ENCODE assay signal across 9 cellular contexts in the genomic region with DNA sequence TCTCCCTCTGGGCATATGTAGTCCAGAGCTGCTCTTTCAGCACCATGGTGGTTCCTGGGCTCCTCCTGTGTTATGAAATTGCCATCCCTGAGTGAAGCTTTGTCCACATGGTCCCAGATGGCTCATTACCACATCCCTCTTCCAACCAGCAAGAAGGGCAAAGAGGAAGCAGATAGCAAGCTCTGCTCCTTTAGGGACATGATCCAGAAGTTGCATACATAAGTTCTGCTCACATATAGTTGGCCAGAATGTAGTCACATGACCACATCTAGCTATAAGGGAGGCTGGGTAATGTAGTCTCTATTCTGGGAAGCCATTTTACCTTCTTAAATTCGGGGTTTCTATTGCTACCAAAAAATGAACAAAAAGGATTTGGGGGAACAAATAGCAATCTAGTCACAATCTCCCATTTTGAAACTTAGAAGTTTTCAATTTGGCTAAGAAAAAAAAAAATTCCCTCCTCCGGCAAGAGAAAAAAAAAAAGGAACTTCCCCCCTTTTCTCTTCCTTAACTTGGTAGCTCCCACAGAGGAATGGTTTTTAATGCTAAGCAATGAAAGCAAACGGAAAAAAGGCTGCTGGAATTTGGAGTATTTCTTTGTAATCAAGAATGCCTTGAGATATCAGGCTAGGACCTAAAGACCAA.
A peak's percentile ranks its signal among the peaks of the same experiment; 100 is the strongest.
DNase-seq lines count a peak whose midpoint lies in the region; ATAC-seq and TF ChIP-seq lines count a peak whose summit lies in the region.
"Had no signal": no experiment of that assay in that cellular context is flagged by ENCODE, and none has a peak within 500 bp of the region (broad histone marks: within the 10 kb centered on the region; RNA-seq: fewer than 3 reads in every experiment).

No MANE protein-coding gene starts in this region.

- H3K4me1 Mint-ChIP-seq in activated CD4-positive, alpha-beta T cell treated with anti-CD3 and anti-CD28 coated beads, Interleukin-2, amount 10 ng/mL, durations not matched to agents 24 days and 14 days = peaks cover 2% of the 10 kb centered on the region
- no peaks in the 10 kb centered on the region for H3K4me1 Mint-ChIP-seq in activated naive CD8-positive, alpha-beta T cell treated with anti-CD3 and anti-CD28 coated beads, Interleukin-2, amount 50 U/mL, for 24 hours

- no peaks in the 10 kb centered on the region for H3K36me3 Mint-ChIP-seq in activated CD4-positive, alpha-beta T cell treated with anti-CD3 and anti-CD28 coated beads, Interleukin-2, amount 10 ng/mL, durations not matched to agents 24 days and 14 days (ENCODE audit: low read depth)
- H3K36me3 Mint-ChIP-seq in activated naive CD8-positive, alpha-beta T cell treated with anti-CD3 and anti-CD28 coated beads, Interleukin-2, amount 50 U/mL, for 24 hours (ENCODE audit: low read depth) = no peaks in the 10 kb centered on the region

- ATAC-seq in GM18868 (IDR thresholded peaks at IDR 0.05; ENCODE audit: unreplicated experiment) = no peak
- no peak for ATAC-seq in GM18520 (IDR thresholded peaks at IDR 0.05; ENCODE audit: unreplicated experiment)
- ATAC-seq in activated naive CD8-positive, alpha-beta T cell treated with anti-CD3 and anti-CD28 coated beads, Interleukin-2, amount 50 U/mL, for 24 hours = no peak

- DNase-seq in activated CD4-positive, alpha-beta T cell treated with anti-CD3 and anti-CD28 coated beads, Interleukin-2, amount 10 ng/mL, durations not matched to agents 24 days and 14 days = peak; percentile 53
- DNase-seq in activated CD4-positive, alpha-beta T cell treated with anti-CD3 and anti-CD28 coated beads, Interleukin-2, amount 50 U/mL, for 48 hours = no peak
- peak; percentile 17 for DNase-seq in NCI-H524 treated with DMSO at 0.1 percent for 48 hours (lab: John Stamatoyannopoulos, UW)
- peak; percentile 86 to 94 for DNase-seq in cardiac fibroblast (ENCODE audit: low read depth in 2 of 2)
- DNase-seq in lung microvascular endothelial cell (ENCODE audit: low read depth in 2 of 2) = peak; percentile 58 to 63
- no peak for DNase-seq in activated naive CD8-positive, alpha-beta T cell treated with anti-CD3 and anti-CD28 coated beads, Interleukin-2, amount 50 U/mL, for 24 hours

- peak overlapping the region; percentile 51 for H3K4me3 Mint-ChIP-seq in activated CD4-positive, alpha-beta T cell treated with anti-CD3 and anti-CD28 coated beads, Interleukin-2, amount 10 ng/mL, durations not matched to agents 24 days and 14 days
- no peak overlapping the region for H3K4me3 Mint-ChIP-seq in activated naive CD8-positive, alpha-beta T cell treated with anti-CD3 and anti-CD28 coated beads, Interleukin-2, amount 50 U/mL, for 24 hours

- intact Hi-C loops in activated CD4-positive, alpha-beta T cell treated with anti-CD3 and anti-CD28 coated beads, Interleukin-2, amount 10 ng/mL, durations not matched to agents 24 days and 14 days (cut with micrococcal nuclease) = no loop called here

- H3K27me3 Mint-ChIP-seq in activated CD4-positive, alpha-beta T cell treated with anti-CD3 and anti-CD28 coated beads, Interleukin-2, amount 10 ng/mL, durations not matched to agents 24 days and 14 days = no peaks in the 10 kb centered on the region
- no peaks in the 10 kb centered on the region for H3K27me3 Mint-ChIP-seq in activated naive CD8-positive, alpha-beta T cell treated with anti-CD3 and anti-CD28 coated beads, Interleukin-2, amount 50 U/mL, for 24 hours

- no peak for TF ChIP-seq CTCF in cardiac fibroblast (IDR thresholded peaks at IDR 0.05; ENCODE audit: low read depth, low read length)

- H3K4me3 ChIP-seq in cardiac fibroblast (replicated peaks in 1 of 2; ENCODE audit: low read depth in 2 of 2, low read length in 2 of 2) = no peak overlapping the region
- H3K4me3 ChIP-seq: BLaER1 had no signal

- H3K27ac Mint-ChIP-seq in activated CD4-positive, alpha-beta T cell treated with anti-CD3 and anti-CD28 coated beads, Interleukin-2, amount 10 ng/mL, durations not matched to agents 24 days and 14 days = no peak overlapping the region
- no peak overlapping the region for H3K27ac Mint-ChIP-seq in activated naive CD8-positive, alpha-beta T cell treated with anti-CD3 and anti-CD28 coated beads, Interleukin-2, amount 50 U/mL, for 24 hours

- H3K9me3 Mint-ChIP-seq in activated CD4-positive, alpha-beta T cell treated with anti-CD3 and anti-CD28 coated beads, Interleukin-2, amount 10 ng/mL, durations not matched to agents 24 days and 14 days = no peaks in the 10 kb centered on the region
- H3K9me3 Mint-ChIP-seq in activated naive CD8-positive, alpha-beta T cell treated with anti-CD3 and anti-CD28 coated beads, Interleukin-2, amount 50 U/mL, for 24 hours = peaks cover 7% of the 10 kb centered on the region

Comparison
In these comparisons a context has a peak if more than half of its experiments do, and no peak if none do; other contexts are left out.
1. DNase-seq: peak in activated CD4-positive, alpha-beta T cell treated with anti-CD3 and anti-CD28 coated beads, Interleukin-2, amount 10 ng/mL, durations not matched to agents 24 days and 14 days (single experiment), NCI-H524 treated with DMSO at 0.1 percent for 48 hours (single experiment), cardiac fibroblast (2 of 2) and lung microvascular endothelial cell (2 of 2); none in activated CD4-positive, alpha-beta T cell treated with anti-CD3 and anti-CD28 coated beads, Interleukin-2, amount 50 U/mL, for 48 hours (0 of 2) and activated naive CD8-positive, alpha-beta T cell treated with anti-CD3 and anti-CD28 coated beads, Interleukin-2, amount 50 U/mL, for 24 hours (single experiment).